8 cellular contexts compared by ENCODE assay signal in the genomic region with DNA sequence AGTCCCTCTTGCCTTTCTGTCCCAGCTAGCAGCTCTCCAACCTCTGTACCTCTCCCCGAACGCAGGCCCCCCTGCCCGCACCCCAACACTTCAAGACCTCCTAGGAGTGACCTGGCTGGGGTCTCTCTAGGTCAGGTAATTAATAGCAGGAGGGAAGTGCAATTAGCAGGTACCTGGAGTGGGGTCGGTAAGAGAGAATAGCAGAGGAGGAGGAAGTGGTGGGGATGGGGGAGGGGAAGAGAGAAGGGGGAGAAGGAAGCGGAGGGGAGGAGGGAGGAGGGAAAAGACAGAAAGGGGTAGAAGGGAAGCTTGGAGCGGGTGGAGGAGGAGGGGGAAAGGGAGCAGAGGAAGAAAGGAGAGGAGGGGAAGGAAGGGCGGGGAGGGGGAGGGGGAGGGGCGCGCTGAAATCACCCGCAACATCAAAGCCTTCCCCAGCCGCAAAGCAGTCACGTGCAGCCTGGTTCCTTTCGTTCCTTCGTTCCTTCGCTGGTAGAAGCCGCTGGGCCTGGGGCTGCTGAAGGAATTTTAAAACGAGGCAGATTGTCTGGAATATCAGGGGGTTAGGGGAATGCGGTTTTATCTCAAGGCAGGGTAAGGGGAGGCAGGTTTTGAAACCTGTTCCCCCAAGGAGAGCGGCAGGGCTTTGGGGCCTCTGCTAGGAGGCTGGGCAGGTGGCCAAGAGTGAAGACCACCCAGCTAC. TPM values are rescaled to one million over a fixed set of nuclear protein-coding genes. Genes with fewer than 3 reads are reported as not detected.
A peak's percentile ranks its signal among the peaks of the same experiment; 100 is the strongest.
DNase-seq lines count a peak whose midpoint lies in the region; ATAC-seq, FAIRE-seq and TF ChIP-seq lines count a peak whose summit lies in the region.

No MANE protein-coding gene starts in this region.

- H3K27ac ChIP-seq in keratinocyte (ENCODE audit: control insufficient read depth, insufficient read depth, low read length) (peak overlapping the region; percentile 60), SK-N-SH (ENCODE audit: low read depth in 2 of 2, low read length in 1 of 2) (no peak overlapping the region)

- H3K4me3 ChIP-seq in keratinocyte (ENCODE audit: control insufficient read depth in 2 of 3, extremely low read depth in 1 of 3, insufficient read depth in 2 of 3, low read depth in 1 of 3, low read length in 3 of 3) (peak overlapping the region in 1 of 3 experiments; percentile 47), SK-N-SH (ENCODE audit: low read depth in 2 of 2, low read length in 1 of 2) (no peak overlapping the region)

- H3K9me3 ChIP-seq in keratinocyte (ENCODE audit: control insufficient read depth, low read depth, low read length) (no peaks in the 10 kb centered on the region), SK-N-SH (no peaks in the 10 kb centered on the region)

- dilution Hi-C loops in keratinocyte (cut with MboI; ENCODE audit: extremely low pct_ligation_motif_present, low sequenced_read_pairs), result no loop called here

- no peak for ATAC-seq in GM19395 (IDR thresholded peaks at IDR 0.05; ENCODE audit: unreplicated experiment)

- DNase-seq in activated gamma-delta T cell treated with Interleukin-2 at 50 U/mL for 16 hours (peak; percentile 53), activated gamma-delta T cell (lab: John Stamatoyannopoulos, UW) (no peak), activated T-cell treated with anti-CD3 and anti-CD28 coated beads for 1 hour (ENCODE audit: low read depth) (peak; percentile 45), keratinocyte (ENCODE audit: low read depth, low spot score) (no peak), type B pancreatic cell (ENCODE audit: extremely low spot score, unreplicated experiment) (no peak), NCI-H526 (lab: John Stamatoyannopoulos, UW) (no peak), SK-N-SH (no peak)

- peak overlapping the region; percentile 17 for H3K9ac ChIP-seq in keratinocyte (ENCODE audit: control insufficient read depth, extremely low read depth, insufficient read depth, low read length)
- no peak overlapping the region for H3K9ac ChIP-seq in SK-N-SH

- CTCF ChIA-PET in SK-N-SH (lab: Yijun Ruan, JAX), result interaction anchor here (0.6 kb wide), 1 partner anchor 142 kb away, joined by 3 read pairs; no protein-coding TSS in a partner anchor

- TF ChIP-seq EP300 in SK-N-SH (IDR thresholded peaks at IDR 0.05; ENCODE audit: borderline replicate concordance in 1 of 2, low read depth in 1 of 2, low read length in 1 of 2), result no peak

- H3K27ac Mint-ChIP-seq in type B pancreatic cell, result peak overlapping the region; percentile 75

- peaks cover 33% of the 10 kb centered on the region for H3K4me1 Mint-ChIP-seq in type B pancreatic cell (ENCODE audit: unreplicated experiment)

- H3K4me1 ChIP-seq in keratinocyte (ENCODE audit: control insufficient read depth, extremely low read depth, insufficient read depth, low read length) (peaks cover 22% of the 10 kb centered on the region), SK-N-SH (ENCODE audit: control insufficient read depth in 1 of 2, insufficient read depth in 2 of 2, low read depth in 1 of 2, low read length in 1 of 2) (peaks cover 0 to 16% of the 10 kb centered on the region in 2 experiments; a peak in 2 of 4 replicates)

- H4K20me1 ChIP-seq in keratinocyte (ENCODE audit: control insufficient read depth, extremely low read depth, insufficient read depth, low read length), result no peaks in the 10 kb centered on the region
- no peaks in the 10 kb centered on the region for H4K20me1 ChIP-seq in SK-N-SH (ENCODE audit: insufficient read depth)

- H3K4me3 Mint-ChIP-seq in type B pancreatic cell, result peak overlapping the region; percentile 70

- H3K36me3 ChIP-seq in keratinocyte (ENCODE audit: control insufficient read depth in 2 of 2, extremely low read depth in 1 of 2, insufficient read depth in 2 of 2, low read length in 2 of 2) (no peaks in the 10 kb centered on the region), SK-N-SH (replicated peaks in 1 of 2; ENCODE audit: control insufficient read depth in 1 of 2, insufficient read depth in 2 of 2, low read length in 1 of 2) (no peaks in the 10 kb centered on the region)

- H2AFZ ChIP-seq in keratinocyte (ENCODE audit: control insufficient read depth, low read length) (no peak overlapping the region), SK-N-SH (ENCODE audit: low read depth) (no peak overlapping the region)

- H3K36me3 Mint-ChIP-seq in type B pancreatic cell, result no peaks in the 10 kb centered on the region

- POLR2A ChIA-PET in SK-N-SH (lab: Yijun Ruan, JAX), result no interaction called here

- FAIRE-seq in keratinocyte (lab: Jason Lieb, UNC), result no peak

- H3K79me2 ChIP-seq in keratinocyte (ENCODE audit: control insufficient read depth, insufficient read depth, low read length) (no peaks in the 10 kb centered on the region), SK-N-SH (ENCODE audit: insufficient read depth) (no peaks in the 10 kb centered on the region)

- H3K9me3 Mint-ChIP-seq in type B pancreatic cell, result no peaks in the 10 kb centered on the region

- no peak for TF ChIP-seq CTCF in keratinocyte (optimal IDR thresholded peaks at IDR 0.05 in 1 of 3, IDR thresholded peaks at IDR 0.05 in 1 of 3, conservative IDR thresholded peaks at IDR 0.05 in 1 of 3; ENCODE audit: extremely low read depth in 1 of 3, insufficient read depth in 2 of 3, low read length in 3 of 3)
- no peak for TF ChIP-seq CTCF in type B pancreatic cell (conservative IDR thresholded peaks at IDR 0.05)
- TF ChIP-seq CTCF in SK-N-SH (IDR thresholded peaks at IDR 0.05), result no peak

- H3K27me3 Mint-ChIP-seq in type B pancreatic cell, result peaks cover 16% of the 10 kb centered on the region

- H3K27me3 ChIP-seq in keratinocyte (ENCODE audit: control insufficient read depth, extremely low read depth, insufficient read depth, low read length) (peaks cover 9% of the 10 kb centered on the region), SK-N-SH (ENCODE audit: insufficient read depth) (no peaks in the 10 kb centered on the region)

- no peaks in the 10 kb centered on the region for H3K9me1 ChIP-seq in keratinocyte (ENCODE audit: control insufficient read depth, extremely low read depth, insufficient read depth, low read length)

- no peak for TF ChIP-seq RAD21 in SK-N-SH (IDR thresholded peaks at IDR 0.05; ENCODE audit: low read length)

- H3K4me2 ChIP-seq in keratinocyte (ENCODE audit: control insufficient read depth, extremely low read depth, insufficient read depth, low read depth, low read length) (peak overlapping the region; percentile 58), SK-N-SH (no peak overlapping the region)

- no peaks in the 10 kb centered on the region for H3K9me2 ChIP-seq in SK-N-SH

- 85% methylated on average over 18 of the region's 19 CpGs for WGBS in SK-N-SH (ENCODE audit: low lambda C conversion rate)

- H3F3A ChIP-seq in SK-N-SH (replicated peaks; ENCODE audit: insufficient read depth), result no peaks in the 10 kb centered on the region

TF ChIP-seq in SK-N-SH, 30 proteins besides CTCF, POLR2A, EP300 and RAD21 (continues in another document):
- no peak for TF ChIP-seq MEF2A (IDR thresholded peaks at IDR 0.05; ENCODE audit: borderline replicate concordance, low read depth)
- TF ChIP-seq YY1 (IDR thresholded peaks at IDR 0.05; ENCODE audit: low read depth), result no peak
- no peak for TF ChIP-seq FOSL2 (IDR thresholded peaks at IDR 0.05; ENCODE audit: borderline replicate concordance, low read depth)
- no peak for TF ChIP-seq MXI1 (IDR thresholded peaks at IDR 0.05; ENCODE audit: low read depth, low read length)
- no peak for TF ChIP-seq GATA2 (CRISPR knock-in tag; IDR thresholded peaks at IDR 0.05)
- TF ChIP-seq EZH2phosphoT487 (IDR thresholded peaks at IDR 0.05; ENCODE audit: borderline replicate concordance, low read depth), result no peak
- no peak for TF ChIP-seq USF1 (IDR thresholded peaks at IDR 0.05; ENCODE audit: borderline replicate concordance, low read depth)
- no peak for TF ChIP-seq TAF1 (IDR thresholded peaks at IDR 0.05; ENCODE audit: borderline replicate concordance, low read depth, low read length)
- no peak for TF ChIP-seq FOXJ3 (CRISPR knock-in tag; IDR thresholded peaks at IDR 0.05)
- TF ChIP-seq USF2 (IDR thresholded peaks at IDR 0.05; ENCODE audit: borderline replicate concordance, low read depth, low read length), result no peak
- no peak for TF ChIP-seq RCOR1 (IDR thresholded peaks at IDR 0.05; ENCODE audit: low read length)
- no peak for TF ChIP-seq JUND (IDR thresholded peaks at IDR 0.05)

RNA-seq across cellular contexts. Expression of gene TCF20, which starts 29.3 kb away (rescaled TPM):
- 20.9 to 35.0 TPM (median 23.9 TPM) in 3 replicates for polyA plus RNA-seq in keratinocyte
- polyA plus RNA-seq in keratinocyte (2011; ENCODE audit: low read depth), result 13.7 TPM
- 23.3 and 25.0 TPM in 2 replicates for polyA plus RNA-seq in keratinocyte (2011; cell fraction: cytosol; rRNA removed)
- polyA plus RNA-seq in keratinocyte (2011; cell fraction: nucleus; rRNA removed), result 57.0 and 61.1 TPM in 2 replicates
- polyA plus RNA-seq in keratinocyte (2012; ENCODE audit: low replicate concordance), result 17.7 and 28.1 TPM in 2 replicates
- polyA minus RNA-seq in keratinocyte, result 52.7 to 68.7 TPM (median 57.9 TPM) in 3 replicates
- polyA minus RNA-seq in keratinocyte (2011; cell fraction: cytosol; rRNA and poly(A)+ RNA removed), result 40.5 TPM
- polyA minus RNA-seq in keratinocyte (2011; cell fraction: nucleus; rRNA and poly(A)+ RNA removed), result 48.7 and 80.7 TPM in 2 replicates
- 56.5 and 65.1 TPM in 2 replicates for total RNA-seq in type B pancreatic cell (ENCODE audit: low replicate concordance)
- polyA plus RNA-seq in SK-N-SH (2012; rRNA removed), result 8.5 and 9.4 TPM in 2 replicates
- polyA plus RNA-seq in SK-N-SH (2012; cell fraction: cytosol; rRNA removed), result 5.1 and 7.1 TPM in 2 replicates
- 5.9 and 6.7 TPM in 2 replicates for polyA plus RNA-seq in SK-N-SH (2012; cell fraction: nucleus; rRNA removed)

Comparison
In these comparisons a context has a peak if more than half of its experiments do, and no peak if none do; other contexts are left out.
1. DNase-seq: peak in activated gamma-delta T cell treated with Interleukin-2 at 50 U/mL for 16 hours (single experiment) and activated T-cell treated with anti-CD3 and anti-CD28 coated beads for 1 hour (single experiment); none in activated gamma-delta T cell (single experiment), keratinocyte (single experiment), type B pancreatic cell (single experiment), NCI-H526 (0 of 2) and SK-N-SH (single experiment).